ENCODE assay signal across 20 cellular contexts in the genomic region with DNA sequence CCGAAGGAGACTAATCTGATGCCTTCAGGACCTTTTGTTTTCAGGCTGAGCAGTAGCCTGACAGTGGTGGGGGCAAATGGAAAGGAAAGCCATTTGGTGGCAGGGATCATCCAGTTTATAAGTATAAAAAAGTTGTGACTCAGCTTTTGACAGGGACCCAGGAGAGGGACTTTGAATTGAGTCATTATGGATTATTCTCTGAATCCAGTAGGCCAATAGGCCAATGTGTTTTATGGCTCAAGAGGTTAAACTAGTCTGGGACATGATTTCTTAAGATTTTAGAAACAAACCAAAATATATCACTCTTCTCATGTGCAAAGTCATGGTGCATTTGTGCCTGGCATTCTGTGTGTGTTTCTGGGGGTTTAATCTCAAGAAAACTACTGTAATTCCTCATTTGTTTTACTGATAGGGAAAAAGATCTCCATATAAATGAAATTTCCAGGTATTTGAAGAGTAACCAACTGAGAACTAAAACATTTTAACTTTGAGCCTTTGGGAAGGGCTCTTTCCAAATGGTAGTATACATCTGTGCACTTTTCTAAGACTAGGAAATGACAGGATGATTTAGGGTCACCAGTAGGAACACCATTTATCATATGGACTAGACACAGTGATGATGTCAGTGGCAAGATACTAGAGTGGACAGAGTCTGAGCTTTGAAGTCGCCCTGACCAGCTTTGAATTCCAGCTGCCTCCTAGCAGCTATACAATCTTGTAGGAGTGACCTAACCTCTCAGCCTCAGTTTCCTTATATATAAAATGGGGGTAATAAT.
"Had no signal": no experiment of that assay in that cellular context is flagged by ENCODE, and none has a peak within 500 bp of the region (broad histone marks: within the 10 kb centered on the region; RNA-seq: fewer than 3 reads in every experiment).

No MANE protein-coding gene starts in this region.

- H3K4me3 ChIP-seq: ascending aorta, breast epithelium, hepatocyte, smooth muscle cell, upper lobe of left lung had no signal

- H3K4me1 ChIP-seq: breast epithelium had no signal

- H3K27ac ChIP-seq: breast epithelium, hepatocyte, neutrophil, upper lobe of left lung, VCaP had no signal

- H2AFZ ChIP-seq: hepatocyte had no signal

- H3K9me3 ChIP-seq: ascending aorta, breast epithelium, neutrophil, upper lobe of left lung had no signal

- H3K79me2 ChIP-seq: hepatocyte had no signal

- H3K4me2 ChIP-seq: hepatocyte, smooth muscle cell had no signal

- H3K36me3 ChIP-seq: ascending aorta, breast epithelium, neutrophil, upper lobe of left lung had no signal

- ATAC-seq: activated CD8-positive, alpha-beta memory T cell treated with anti-CD3 and anti-CD28 coated beads, Interleukin-2, amount 10 ng/mL, durations not matched to agents 7 days and 5 days; activated naive CD8-positive, alpha-beta T cell treated with anti-CD3 and anti-CD28 coated beads, Interleukin-2, amount 50 U/mL, for 24 hours; left lobe of liver; naive thymus-derived CD8-positive, alpha-beta T cell had no signal

- H3K27me3 ChIP-seq: ascending aorta, breast epithelium, hepatocyte, neutrophil, upper lobe of left lung had no signal

- DNase-seq: activated CD4-positive, alpha-beta memory T cell treated with anti-CD3 and anti-CD28 coated beads for 36 hours; activated CD4-positive, alpha-beta T cell treated with anti-CD3 and anti-CD28 coated beads for 1 hour; activated CD8-positive, alpha-beta memory T cell treated with anti-CD3 and anti-CD28 coated beads, Interleukin-2, amount 10 ng/mL, durations not matched to agents 7 days and 5 days; activated naive CD4-positive, alpha-beta T cell treated with anti-CD3 and anti-CD28 coated beads for 36 hours; activated naive CD8-positive, alpha-beta T cell treated with anti-CD3 and anti-CD28 coated beads, Interleukin-2, amount 50 U/mL, for 24 hours; activated T-cell treated with anti-CD3 and anti-CD28 coated beads, Interleukin-2, amount 50 U/mL, for 1 hour; cerebellar nuclear complex; effector memory CD4-positive, alpha-beta T cell; islet precursor cell; naive thymus-derived CD8-positive, alpha-beta T cell; T-helper 1 cell; T1000; upper lobe of left lung had no signal
